Comparison of ENCODE assay signal across 12 cellular contexts in the genomic region with DNA sequence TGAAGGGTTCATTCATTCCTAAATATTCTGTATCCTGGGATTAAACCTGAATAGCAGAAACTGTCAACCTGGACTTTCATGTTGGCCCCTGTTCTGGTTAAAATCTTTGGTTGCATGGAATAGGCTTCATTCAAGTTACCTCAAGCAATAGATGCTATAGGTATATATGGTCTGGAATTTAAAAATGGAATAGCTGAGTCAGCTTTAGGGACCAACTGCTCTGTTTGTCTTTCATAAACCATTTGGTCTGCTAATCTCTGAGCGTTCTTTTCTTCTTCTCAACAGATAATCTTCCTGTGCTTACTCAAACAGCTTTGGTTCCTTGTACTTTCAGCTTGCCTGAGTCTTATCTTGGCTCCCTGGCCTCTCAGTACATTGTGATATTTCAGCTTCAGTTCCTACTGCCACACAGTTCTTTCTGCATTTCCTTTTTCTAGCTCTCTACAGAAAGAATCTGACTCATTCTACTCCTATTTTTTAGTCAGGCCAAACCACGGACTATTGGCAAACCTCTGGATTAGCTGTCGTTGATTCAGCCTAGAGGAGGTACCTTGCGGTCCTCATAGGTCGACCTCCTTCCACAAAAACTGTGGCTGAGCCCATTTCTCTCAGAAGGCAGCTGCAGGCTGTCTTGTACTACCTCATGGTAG. TPM values are rescaled to one million over a fixed set of nuclear protein-coding genes. Genes with fewer than 3 reads are reported as not detected.
DNase-seq lines count a peak whose midpoint lies in the region; ATAC-seq and TF ChIP-seq lines count a peak whose summit lies in the region.
"Had no signal": no experiment of that assay in that cellular context is flagged by ENCODE, and none has a peak within 500 bp of the region (broad histone marks: within the 10 kb centered on the region; RNA-seq: fewer than 3 reads in every experiment).

No MANE protein-coding gene starts in this region.

- no peaks in the 10 kb centered on the region for H3K4me1 ChIP-seq in psoas muscle

- no peaks in the 10 kb centered on the region for H3K27me3 Mint-ChIP-seq in CD4-positive, alpha-beta T cell

- peak in 3 of 4 donors; percentile 39 to 61 (median 54) for ATAC-seq in psoas muscle
- no peak for ATAC-seq in CD4-positive, alpha-beta T cell (ENCODE audit: poor library complexity)
- ATAC-seq: HCT116 had no signal

- H3K27ac ChIP-seq in RWPE1: no peak overlapping the region
- H3K27ac ChIP-seq in psoas muscle: no peak overlapping the region
- no peak overlapping the region for H3K27ac ChIP-seq in CD4-positive, alpha-beta T cell (ENCODE audit: low read depth, low read length)

- H3K36me3 ChIP-seq in psoas muscle (ENCODE audit: insufficient read depth in 1 of 2, low read depth in 1 of 2): no peaks in the 10 kb centered on the region

- H3K27me3 ChIP-seq in psoas muscle (ENCODE audit: insufficient read depth in 3 of 3, low read length in 2 of 3): no peaks in the 10 kb centered on the region
- no peaks in the 10 kb centered on the region for H3K27me3 ChIP-seq in CD4-positive, alpha-beta T cell (ENCODE audit: control insufficient read depth, insufficient read depth, low read length)

- H3K36me3 Mint-ChIP-seq in CD4-positive, alpha-beta T cell (ENCODE audit: low read depth): no peaks in the 10 kb centered on the region

- DNase-seq in GM04504 (ENCODE audit: low read depth) (peak; percentile 75), RWPE1 (ENCODE audit: low spot score) (peak; percentile 62), erythroblast (lab: John Stamatoyannopoulos, UW) (peak; percentile 17 to 61), psoas muscle (peak in 1 of 2 donors; percentile 31), cerebellum (ENCODE audit: low spot score) (no peak), posterior vena cava (ENCODE audit: low spot score) (no peak), NCI-H1092 (lab: John Stamatoyannopoulos, UW) (no peak)
- DNase-seq in CD4-positive, alpha-beta T cell: no peak
- DNase-seq: amygdala, kidney had no signal

- POLR2A ChIA-PET in RWPE1 (lab: Yijun Ruan, JAX; ENCODE audit: low non-redundant PET): no interaction called here
- POLR2A ChIA-PET in CD4-positive, alpha-beta T cell (lab: Charles Lee): no interaction called here

- TF ChIP-seq POLR2A in erythroblast (IDR thresholded peaks at IDR 0.05; ENCODE audit: low read length): no peak

- CTCF ChIA-PET in RWPE1 (lab: Yijun Ruan, JAX): no interaction called here
- CTCF ChIA-PET in CD4-positive, alpha-beta T cell (lab: Charles Lee): no interaction called here

- H3K4me1 Mint-ChIP-seq in CD4-positive, alpha-beta T cell (ENCODE audit: low read depth): no peaks in the 10 kb centered on the region

- H3K9me3 ChIP-seq in psoas muscle: no peaks in the 10 kb centered on the region
- H3K9me3 ChIP-seq in CD4-positive, alpha-beta T cell (ENCODE audit: control insufficient read depth, low read length): no peaks in the 10 kb centered on the region

- H3K4me3 ChIP-seq in psoas muscle: no peak overlapping the region

- no peak overlapping the region for H3K27ac Mint-ChIP-seq in CD4-positive, alpha-beta T cell

- H3K9me3 Mint-ChIP-seq in CD4-positive, alpha-beta T cell: no peaks in the 10 kb centered on the region

- no peak overlapping the region for H3K4me3 Mint-ChIP-seq in CD4-positive, alpha-beta T cell

- intact Hi-C loops in psoas muscle (cut with DNase I) (no loop called here), posterior vena cava (cut with DNase I) (no loop called here)
- intact Hi-C loops in CD4-positive, alpha-beta T cell (cut with DNase I, micrococcal nuclease): no loop called here

- TF ChIP-seq CTCF in RWPE1 (conservative IDR thresholded peaks at IDR 0.05; ENCODE audit: low read depth) (no peak), psoas muscle (IDR thresholded peaks at IDR 0.05) (no peak)
- TF ChIP-seq CTCF in CD4-positive, alpha-beta T cell (IDR thresholded peaks at IDR 0.05): no peak

- 71 to 73% (median 71%) methylated on average over 5 of the region's 5 CpGs for WGBS in psoas muscle, 3 donors

RNA-seq across cellular contexts. Expression of a gene that starts 35.9 kb away (rescaled TPM):
- total RNA-seq in psoas muscle (1 to 10 TPM; 1.1 to 1.3 (median 1.2) TPM), cerebellum (92.3 TPM), posterior vena cava (under 1 TPM; 0.14 to 0.46 TPM)
- polyA plus RNA-seq in psoas muscle: 1 to 10 TPM in 1 of 3 donors, under 1 TPM in 2; 0.34 to 1.8 (median 0.47) TPM
- not detected for total RNA-seq in CD4-positive, alpha-beta T cell
- total RNA-seq: T-helper 2 cell treated with Interferon-gamma antibody and Interleukin-4, amounts not matched to agents 100 ng/mL and 5 ng/mL, for 36 hours had no signal

Comparison
In these comparisons a context has a peak if more than half of its experiments do, and no peak if none do; other contexts are left out.
1. DNase-seq: peak in GM04504 (single experiment), RWPE1 (single experiment) and erythroblast (2 of 2); none in cerebellum (single experiment), posterior vena cava (single experiment), CD4-positive, alpha-beta T cell (0 of 10) and NCI-H1092 (single experiment).
2. RNA of a gene that starts 35.9 kb away (total RNA-seq): 92.3 TPM in cerebellum (single experiment); 1.1 to 1.3 TPM in psoas muscle, 0.14 to 0.46 TPM in posterior vena cava and not detected in CD4-positive, alpha-beta T cell; every median in the first group is over 10 times any median in the second.